In the genomic region with DNA sequence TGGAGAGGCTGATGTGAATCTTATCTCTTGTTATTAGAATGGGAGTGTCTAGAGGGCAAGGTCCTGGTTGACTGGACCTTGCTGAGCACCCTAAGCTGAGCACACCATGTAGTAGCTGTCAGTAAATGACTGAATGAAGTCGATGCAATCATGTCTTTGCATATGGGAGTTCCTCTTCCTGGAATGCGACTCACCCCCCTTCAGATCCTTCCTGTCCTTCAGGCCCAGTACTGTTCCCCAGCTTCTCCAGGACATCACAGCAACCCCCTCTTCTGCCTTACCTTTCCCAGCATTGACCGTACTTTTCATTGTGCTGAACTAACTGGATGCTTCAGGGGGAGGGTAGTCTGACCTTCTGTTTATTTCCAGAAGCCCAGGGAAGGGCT, we compare ENCODE assay signal across 11 cellular contexts. TPM values are rescaled to one million over a fixed set of nuclear protein-coding genes. Genes with fewer than 3 reads are reported as not detected.
DNase-seq lines count a peak whose midpoint lies in the region; ATAC-seq, FAIRE-seq and TF ChIP-seq lines count a peak whose summit lies in the region.
"Had no signal": no experiment of that assay in that cellular context is flagged by ENCODE, and none has a peak within 500 bp of the region (broad histone marks: within the 10 kb centered on the region; RNA-seq: fewer than 3 reads in every experiment).

No MANE protein-coding gene starts in this region.

- H3K27me3 ChIP-seq in liver (ENCODE audit: control insufficient read depth in 4 of 4, insufficient read depth in 4 of 4, low read length in 3 of 4) (no peaks in the 10 kb centered on the region), HepG2 (ENCODE audit: control insufficient read depth in 1 of 2, insufficient read depth in 2 of 2, low read length in 2 of 2) (no peaks in the 10 kb centered on the region), adrenal gland (no peaks in the 10 kb centered on the region), left lung (no peaks in the 10 kb centered on the region), mesenchymal stem cell (ENCODE audit: control insufficient read depth in 1 of 2, insufficient read depth in 1 of 2, low read length in 2 of 2) (no peaks in the 10 kb centered on the region)

- H3K9ac ChIP-seq in liver (ENCODE audit: low read depth in 1 of 2, low read length in 2 of 2) (no peak overlapping the region), HepG2 (ENCODE audit: insufficient read depth, low read depth, low read length) (no peak overlapping the region), mesenchymal stem cell (ENCODE audit: low read length) (no peak overlapping the region)

- TF ChIP-seq CTCF in liver (IDR thresholded peaks at IDR 0.05; ENCODE audit: low read depth, low read length, missing input control) (no peak), HepG2 (CRISPR knock-in tag; IDR thresholded peaks at IDR 0.05) (no peak), adrenal gland (IDR thresholded peaks at IDR 0.05) (no peak), left lung (IDR thresholded peaks at IDR 0.05) (no peak)

- peaks cover 2 to 19% (median 9%) of the 10 kb centered on the region in 4 donors for H3K4me1 ChIP-seq in liver (ENCODE audit: control insufficient read depth in 4 of 4, insufficient read depth in 4 of 4, low read length in 3 of 4)
- peaks cover 63% of the 10 kb centered on the region for H3K4me1 ChIP-seq in HepG2 (ENCODE audit: insufficient read depth, low read length)
- H3K4me1 ChIP-seq in adrenal gland (replicated peaks in 1 of 2), result peaks cover 33 to 81% of the 10 kb centered on the region in 2 donors
- H3K4me1 ChIP-seq in left lung, result peaks cover 42 to 98% of the 10 kb centered on the region in 2 donors
- H3K4me1 ChIP-seq in mesenchymal stem cell (ENCODE audit: control insufficient read depth, insufficient read depth, low read depth, low read length), result peaks cover 16% of the 10 kb centered on the region

- H3K36me3 ChIP-seq in liver (ENCODE audit: control insufficient read depth in 4 of 4, insufficient read depth in 3 of 4, low read depth in 1 of 4, low read length in 3 of 4) (peaks cover 0 to under 1% (median 0%) of the 10 kb centered on the region in 4 donors), HepG2 (replicated peaks in 1 of 2; ENCODE audit: control insufficient read depth in 1 of 2, insufficient read depth in 2 of 2, low read length in 2 of 2) (peaks cover 4 to 10% of the 10 kb centered on the region in 2 experiments; a peak in 4 of 5 replicates), adrenal gland (replicated peaks in 1 of 2) (no peaks in the 10 kb centered on the region), left lung (peaks cover 0 to 34% of the 10 kb centered on the region in 2 donors), mesenchymal stem cell (ENCODE audit: control insufficient read depth in 1 of 2, insufficient read depth in 2 of 2, low read depth in 1 of 2, low read length in 2 of 2) (peaks cover 17 to 53% of the 10 kb centered on the region in 2 experiments)

- H2BK12ac ChIP-seq in mesenchymal stem cell (ENCODE audit: low read length in 2 of 2), result no peak overlapping the region

- no peak overlapping the region for H3K4me3 ChIP-seq in liver (ENCODE audit: low read depth in 1 of 3, low read length in 3 of 3)
- no peak overlapping the region for H3K4me3 ChIP-seq in HepG2 (replicated peaks in 1 of 3; ENCODE audit: insufficient read depth in 1 of 3, low read depth in 2 of 3, low read length in 3 of 3)
- H3K4me3 ChIP-seq in adrenal gland, result no peak overlapping the region
- peak overlapping the region in 1 of 2 donors; percentile 88 for H3K4me3 ChIP-seq in left lung
- no peak overlapping the region for H3K4me3 ChIP-seq in mesenchymal stem cell (ENCODE audit: insufficient read depth in 1 of 2, low read depth in 1 of 2, low read length in 2 of 2)

- peaks cover 22% of the 10 kb centered on the region for H3K79me1 ChIP-seq in mesenchymal stem cell (replicated peaks; ENCODE audit: low read length, poor library complexity, severe bottlenecking)

- H3K4ac ChIP-seq in mesenchymal stem cell (ENCODE audit: low read depth in 1 of 2, low read length in 2 of 2), result no peak overlapping the region

- in situ Hi-C loops in HepG2 (cut with HindIII; ENCODE audit: extremely low pct_ligation_motif_present, low pct_unique_long_range_greater_than_20kb), result no loop called here

- no peak overlapping the region for H3K4me2 ChIP-seq in HepG2 (ENCODE audit: low read depth, low read length)
- no peak overlapping the region for H3K4me2 ChIP-seq in mesenchymal stem cell (ENCODE audit: low read length, poor library complexity, severe bottlenecking)

- peak overlapping the region in 1 of 2 experiments; percentile 37 for H3K18ac ChIP-seq in mesenchymal stem cell (ENCODE audit: low read depth in 1 of 2, low read length in 2 of 2)

- intact Hi-C loops in HepG2 (cut with micrococcal nuclease; ENCODE audit: unreplicated experiment) (no loop called here), adrenal gland (cut with DNase I) (no loop called here), left lung (cut with DNase I) (no loop called here)

- H2AK5ac ChIP-seq in mesenchymal stem cell (ENCODE audit: low read length, severe bottlenecking), result no peak overlapping the region

- TF ChIP-seq EP300 in HepG2 (IDR thresholded peaks at IDR 0.05; ENCODE audit: low read depth in 2 of 2, low read length in 2 of 2) (no peak), HepG2 (CRISPR knock-in tag; IDR thresholded peaks at IDR 0.05; ENCODE audit: borderline replicate concordance) (no peak)

- no TSS peak for BruUV-seq in HepG2 (replicated peaks; lab: Mats Ljungman, UMichigan)

- POLR2A ChIA-PET in HepG2 (lab: Yijun Ruan, JAX), result interaction anchor here (1.3 kb wide), 1 partner anchor 37 kb away, joined by 3 read pairs; the partner anchor contains the start of gene NUP98

- H3K14ac ChIP-seq in mesenchymal stem cell (ENCODE audit: low read length in 2 of 2), result no peak overlapping the region

- peaks cover 27% of the 10 kb centered on the region for H3K79me2 ChIP-seq in HepG2 (ENCODE audit: insufficient read depth, low read length)

- no peak for FAIRE-seq in HepG2 (lab: Jason Lieb, UNC)
- FAIRE-seq: D721Med had no signal

- no peak for TF ChIP-seq POLR2A in HepG2 (IDR thresholded peaks at IDR 0.05; ENCODE audit: insufficient read depth in 1 of 2, low read depth in 2 of 2, low read length in 2 of 2)
- TF ChIP-seq POLR2A in adrenal gland (IDR thresholded peaks at IDR 0.05), result no peak

- CTCF ChIA-PET in HepG2 (lab: Yijun Ruan, JAX; ENCODE audit: low intra/inter-chr PET ratio, low total read pairs), result no interaction called here

- H2BK15ac ChIP-seq in mesenchymal stem cell (ENCODE audit: low read depth, poor library complexity, severe bottlenecking), result no peak overlapping the region

- H3K27ac ChIP-seq in liver (ENCODE audit: low read depth in 1 of 2, low read length in 2 of 2) (peak overlapping the region; percentile 52 to 63), HepG2 (ENCODE audit: extremely low read length, insufficient read depth, low read length) (no peak overlapping the region), adrenal gland (peak overlapping the region in 3 of 5 donors; percentile 8 to 64 (median 57)), left lung (peak overlapping the region; percentile 50 to 99), mesenchymal stem cell (ENCODE audit: low read length, poor library complexity, severe bottlenecking) (no peak overlapping the region)

- ATAC-seq in HepG2 (no peak), left lung (peak; percentile 4)

- H2BK120ac ChIP-seq in mesenchymal stem cell (ENCODE audit: low read depth, low read length), result no peak overlapping the region

- H2AFZ ChIP-seq in HepG2 (ENCODE audit: low read length) (no peak overlapping the region), mesenchymal stem cell (ENCODE audit: low read depth, low read length) (no peak overlapping the region)

- H3K9me3 ChIP-seq in liver (ENCODE audit: control insufficient read depth in 4 of 4, low read length in 3 of 4) (no peaks in the 10 kb centered on the region), HepG2 (ENCODE audit: low read length) (no peaks in the 10 kb centered on the region), adrenal gland (replicated peaks in 1 of 3) (no peaks in the 10 kb centered on the region), left lung (no peaks in the 10 kb centered on the region), mesenchymal stem cell (ENCODE audit: control insufficient read depth, low read length) (no peaks in the 10 kb centered on the region)

- DNase-seq in HepG2 (ENCODE audit: low spot score), result no peak
- no peak for DNase-seq in adrenal gland
- DNase-seq in left lung, result no peak
- DNase-seq in mesenchymal stem cell, result no peak
- DNase-seq in glomerular visceral epithelial cell (ENCODE audit: extremely low spot score), result no peak
- no peak for DNase-seq in NCI-H446 treated with DMSO at 0.1 percent for 48 hours (lab: John Stamatoyannopoulos, UW)
- no peak for DNase-seq in putamen (ENCODE audit: low spot score)
- DNase-seq: glutamatergic neuron, trophoblast cell had no signal

- H3K23ac ChIP-seq in mesenchymal stem cell (ENCODE audit: low read length in 2 of 2), result no peak overlapping the region

- H4K91ac ChIP-seq in mesenchymal stem cell (ENCODE audit: low read length), result no peak overlapping the region

- no peak overlapping the region for H2BK5ac ChIP-seq in mesenchymal stem cell (ENCODE audit: low read depth, low read length, poor library complexity, severe bottlenecking)

- TF ChIP-seq RAD21 in liver (IDR thresholded peaks at IDR 0.05) (no peak), HepG2 (CRISPR knock-in tag; IDR thresholded peaks at IDR 0.05) (no peak)

- WGBS in liver, result 69% methylated on average over 3 of the region's 3 CpGs
- 65% methylated on average over 3 of the region's 3 CpGs for WGBS in HepG2 (ENCODE audit: low lambda C conversion rate)
- WGBS in adrenal gland, 4 donors, result 59 to 73% (median 63%) methylated on average over 3 of the region's 3 CpGs
- WGBS in mesenchymal stem cell, result 68% methylated on average over 2 of the region's 3 CpGs

- no peak overlapping the region for H4K8ac ChIP-seq in mesenchymal stem cell (ENCODE audit: low read length)

- H4K20me1 ChIP-seq in HepG2 (ENCODE audit: insufficient read depth, low read length), result peaks cover 5% of the 10 kb centered on the region; the same call in 1 of the 2 replicates

RNA-seq across cellular contexts. Expression of gene RHOG, which starts 5.7 kb away (rescaled TPM):
- 10 to 100 TPM in 1 of 2 donors, 1 to 10 TPM in 1; 7.4 to 13.8 TPM for total RNA-seq in liver
- polyA plus RNA-seq in liver, result 10 to 100 TPM; 21.9 to 32.9 TPM
- 7.7 TPM in 2 replicates for total RNA-seq in HepG2 (2016; rRNA removed; fragmentation: Illumina TruSeq; extraction: Trizol)
- total RNA-seq in HepG2 (2016; cell fraction: cytosol; rRNA removed; fragmentation: Illumina TruSeq; extraction: Trizol; ENCODE audit: low read depth), result 2.6 and 3.6 TPM in 2 replicates
- 5.8 and 6.8 TPM in 2 replicates for total RNA-seq in HepG2 (2016; cell fraction: insoluble cytoplasmic fraction; rRNA removed; fragmentation: Illumina TruSeq; extraction: Trizol)
- total RNA-seq in HepG2 (2016; cell fraction: membrane; rRNA removed; fragmentation: Illumina TruSeq; extraction: Trizol), result 5.8 and 7.4 TPM in 2 replicates
- 5.9 and 6.2 TPM in 2 replicates for total RNA-seq in HepG2 (2016; cell fraction: nucleus; rRNA removed; fragmentation: Illumina TruSeq; extraction: Trizol)
- 23.4 and 27.1 TPM in 2 replicates for polyA plus RNA-seq in HepG2 (2011; rRNA removed)
- polyA plus RNA-seq in HepG2 (2011; cell fraction: cytosol; rRNA removed), result 28.2 and 39.4 TPM in 2 replicates
- polyA plus RNA-seq in HepG2 (2011; cell fraction: nucleus; rRNA removed), result 16.2 and 18.8 TPM in 2 replicates
- 15.8 and 27.4 TPM in 2 replicates for polyA plus RNA-seq in HepG2 (2012)
- 9.6 and 10.7 TPM in 2 replicates for polyA plus RNA-seq in HepG2 (2016; cell fraction: cytosol; fragmentation: Illumina TruSeq; extraction: Trizol; ENCODE audit: low read depth)
- 21.0 and 25.0 TPM in 2 replicates for polyA plus RNA-seq in HepG2 (2016; cell fraction: insoluble cytoplasmic fraction; fragmentation: Illumina TruSeq; extraction: Trizol; ENCODE audit: low read depth)
- 18.5 and 19.3 TPM in 2 replicates for polyA plus RNA-seq in HepG2 (2016; cell fraction: membrane; fragmentation: Illumina TruSeq; extraction: Trizol; ENCODE audit: low read depth)
- 22.3 and 26.4 TPM in 2 replicates for polyA plus RNA-seq in HepG2 (2016; cell fraction: nucleus; fragmentation: Illumina TruSeq; extraction: Trizol; ENCODE audit: insufficient read depth, low read depth)
- polyA minus RNA-seq in HepG2 (2011; rRNA and poly(A)+ RNA removed; ENCODE audit: low replicate concordance), result 83.5 and 114 TPM in 2 replicates
- polyA minus RNA-seq in HepG2 (2011; cell fraction: cytosol; rRNA and poly(A)+ RNA removed), result 21.8 and 27.6 TPM in 2 replicates
- 11.5 and 17.4 TPM in 2 replicates for polyA minus RNA-seq in HepG2 (2011; cell fraction: nucleus; rRNA and poly(A)+ RNA removed)
- 10 to 100 TPM; 31.3 to 91.2 (median 54.5) TPM for total RNA-seq in adrenal gland
- polyA plus RNA-seq in adrenal gland, result 10 to 100 TPM; 28.7 to 49.4 (median 38.4) TPM
- total RNA-seq in left lung, result 100 to 1,000 TPM in 1 of 2 donors, 10 to 100 TPM in 1; 57.1 to 109 TPM
- polyA plus RNA-seq in mesenchymal stem cell (2013, experiment 1 of 2), result 77.1 TPM
- polyA plus RNA-seq in mesenchymal stem cell (2013, experiment 2 of 2), result 76.9 TPM

RNA-seq across cellular contexts. Expression of gene STIM1, which starts 20.4 kb away (rescaled TPM):
- total RNA-seq in liver (10 to 100 TPM; 21.6 to 42.9 TPM), HepG2 (2016; rRNA removed; fragmentation: Illumina TruSeq; extraction: Trizol) (16.3 and 19.2 TPM in 2 replicates), adrenal gland (10 to 100 TPM; 22.2 to 44.1 (median 36.4) TPM), left lung (10 to 100 TPM; 50.9 to 52.9 TPM)
- polyA plus RNA-seq in liver (10 to 100 TPM; 19.7 to 28.5 TPM), HepG2 (2011; rRNA removed) (28.5 and 33.3 TPM in 2 replicates), adrenal gland (10 to 100 TPM; 13.4 to 23.0 (median 17.2) TPM)
- total RNA-seq in HepG2 (2016; cell fraction: cytosol; rRNA removed; fragmentation: Illumina TruSeq; extraction: Trizol; ENCODE audit: low read depth), result 4.1 and 5.8 TPM in 2 replicates
- total RNA-seq in HepG2 (2016; cell fraction: insoluble cytoplasmic fraction; rRNA removed; fragmentation: Illumina TruSeq; extraction: Trizol), result 10.3 and 20.0 TPM in 2 replicates
- total RNA-seq in HepG2 (2016; cell fraction: membrane; rRNA removed; fragmentation: Illumina TruSeq; extraction: Trizol), result 9.1 and 11.2 TPM in 2 replicates
- total RNA-seq in HepG2 (2016; cell fraction: nucleus; rRNA removed; fragmentation: Illumina TruSeq; extraction: Trizol), result 32.4 and 32.5 TPM in 2 replicates
- polyA plus RNA-seq in HepG2 (2011; cell fraction: cytosol; rRNA removed), result 25.0 and 31.9 TPM in 2 replicates
- 53.3 and 57.1 TPM in 2 replicates for polyA plus RNA-seq in HepG2 (2011; cell fraction: nucleus; rRNA removed)
- 41.4 and 42.4 TPM in 2 replicates for polyA plus RNA-seq in HepG2 (2012)
- 2.6 TPM in 2 replicates for polyA plus RNA-seq in HepG2 (2016; cell fraction: cytosol; fragmentation: Illumina TruSeq; extraction: Trizol; ENCODE audit: low read depth)
- 10.3 and 12.6 TPM in 2 replicates for polyA plus RNA-seq in HepG2 (2016; cell fraction: insoluble cytoplasmic fraction; fragmentation: Illumina TruSeq; extraction: Trizol; ENCODE audit: low read depth)
- polyA plus RNA-seq in HepG2 (2016; cell fraction: membrane; fragmentation: Illumina TruSeq; extraction: Trizol; ENCODE audit: low read depth), result 7.0 and 7.4 TPM in 2 replicates
- 37.7 and 37.8 TPM in 2 replicates for polyA plus RNA-seq in HepG2 (2016; cell fraction: nucleus; fragmentation: Illumina TruSeq; extraction: Trizol; ENCODE audit: insufficient read depth, low read depth)
- polyA minus RNA-seq in HepG2 (2011; rRNA and poly(A)+ RNA removed; ENCODE audit: low replicate concordance), result 46.4 and 107 TPM in 2 replicates
- polyA minus RNA-seq in HepG2 (2011; cell fraction: cytosol; rRNA and poly(A)+ RNA removed), result 35.8 and 57.5 TPM in 2 replicates
- 43.4 and 64.5 TPM in 2 replicates for polyA minus RNA-seq in HepG2 (2011; cell fraction: nucleus; rRNA and poly(A)+ RNA removed)
- 37.2 TPM for polyA plus RNA-seq in mesenchymal stem cell (2013, experiment 1 of 2)
- polyA plus RNA-seq in mesenchymal stem cell (2013, experiment 2 of 2), result 35.2 TPM

RNA-seq across cellular contexts. Expression of gene PGAP2, which starts 26.7 kb away (rescaled TPM):
- total RNA-seq in liver (10 to 100 TPM; 11.6 to 12.3 TPM), HepG2 (2016; rRNA removed; fragmentation: Illumina TruSeq; extraction: Trizol) (16.8 and 21.5 TPM in 2 replicates), adrenal gland (10 to 100 TPM in 7 of 8 donors, 1 to 10 TPM in 1; 4.6 to 32.5 (median 19.9) TPM), left lung (10 to 100 TPM; 19.5 to 26.5 TPM)
- polyA plus RNA-seq in liver (10 to 100 TPM in 1 of 2 donors, 1 to 10 TPM in 1; 10.0 to 14.8 TPM), HepG2 (2011; rRNA removed) (46.8 and 47.8 TPM in 2 replicates), adrenal gland (10 to 100 TPM; 17.2 to 44.0 (median 21.9) TPM)
- 20.3 and 25.5 TPM in 2 replicates for total RNA-seq in HepG2 (2016; cell fraction: cytosol; rRNA removed; fragmentation: Illumina TruSeq; extraction: Trizol; ENCODE audit: low read depth)
- 17.1 and 19.6 TPM in 2 replicates for total RNA-seq in HepG2 (2016; cell fraction: insoluble cytoplasmic fraction; rRNA removed; fragmentation: Illumina TruSeq; extraction: Trizol)
- 36.5 and 42.1 TPM in 2 replicates for total RNA-seq in HepG2 (2016; cell fraction: membrane; rRNA removed; fragmentation: Illumina TruSeq; extraction: Trizol)
- 16.9 and 22.3 TPM in 2 replicates for total RNA-seq in HepG2 (2016; cell fraction: nucleus; rRNA removed; fragmentation: Illumina TruSeq; extraction: Trizol)
- 34.6 and 41.7 TPM in 2 replicates for polyA plus RNA-seq in HepG2 (2011; cell fraction: cytosol; rRNA removed)
- polyA plus RNA-seq in HepG2 (2011; cell fraction: nucleus; rRNA removed), result 70.5 and 72.6 TPM in 2 replicates
- 17.5 and 20.8 TPM in 2 replicates for polyA plus RNA-seq in HepG2 (2012)
- polyA plus RNA-seq in HepG2 (2016; cell fraction: cytosol; fragmentation: Illumina TruSeq; extraction: Trizol; ENCODE audit: low read depth), result 42.7 and 51.8 TPM in 2 replicates
- polyA plus RNA-seq in HepG2 (2016; cell fraction: insoluble cytoplasmic fraction; fragmentation: Illumina TruSeq; extraction: Trizol; ENCODE audit: low read depth), result 29.8 and 30.5 TPM in 2 replicates
- 58.5 and 61.9 TPM in 2 replicates for polyA plus RNA-seq in HepG2 (2016; cell fraction: membrane; fragmentation: Illumina TruSeq; extraction: Trizol; ENCODE audit: low read depth)
- polyA plus RNA-seq in HepG2 (2016; cell fraction: nucleus; fragmentation: Illumina TruSeq; extraction: Trizol; ENCODE audit: insufficient read depth, low read depth), result 62.7 and 64.3 TPM in 2 replicates
- 72.3 and 77.1 TPM in 2 replicates for polyA minus RNA-seq in HepG2 (2011; rRNA and poly(A)+ RNA removed; ENCODE audit: low replicate concordance)
- polyA minus RNA-seq in HepG2 (2011; cell fraction: cytosol; rRNA and poly(A)+ RNA removed), result 15.6 and 19.4 TPM in 2 replicates
- 9.1 and 11.2 TPM in 2 replicates for polyA minus RNA-seq in HepG2 (2011; cell fraction: nucleus; rRNA and poly(A)+ RNA removed)
- 16.4 TPM for polyA plus RNA-seq in mesenchymal stem cell (2013, experiment 1 of 2)
- 15.1 TPM for polyA plus RNA-seq in mesenchymal stem cell (2013, experiment 2 of 2)

RNA-seq across cellular contexts. Expression of gene NUP98, which starts 37.7 kb away (rescaled TPM):
- 10 to 100 TPM; 68.9 to 75.0 TPM for total RNA-seq in liver
- polyA plus RNA-seq in liver, result 10 to 100 TPM; 10.9 to 18.8 TPM
- total RNA-seq in HepG2 (2016; rRNA removed; fragmentation: Illumina TruSeq; extraction: Trizol), result 85.3 and 126 TPM in 2 replicates
- 43.1 and 51.6 TPM in 2 replicates for total RNA-seq in HepG2 (2016; cell fraction: cytosol; rRNA removed; fragmentation: Illumina TruSeq; extraction: Trizol; ENCODE audit: low read depth)
- 89.3 and 123 TPM in 2 replicates for total RNA-seq in HepG2 (2016; cell fraction: insoluble cytoplasmic fraction; rRNA removed; fragmentation: Illumina TruSeq; extraction: Trizol)
- 26.3 and 32.0 TPM in 2 replicates for total RNA-seq in HepG2 (2016; cell fraction: membrane; rRNA removed; fragmentation: Illumina TruSeq; extraction: Trizol)
- total RNA-seq in HepG2 (2016; cell fraction: nucleus; rRNA removed; fragmentation: Illumina TruSeq; extraction: Trizol), result 76.7 and 93.4 TPM in 2 replicates
- 73.6 and 76.6 TPM in 2 replicates for polyA plus RNA-seq in HepG2 (2011; rRNA removed)
- polyA plus RNA-seq in HepG2 (2011; cell fraction: cytosol; rRNA removed), result 69.6 and 79.5 TPM in 2 replicates
- 104 and 106 TPM in 2 replicates for polyA plus RNA-seq in HepG2 (2011; cell fraction: nucleus; rRNA removed)
- polyA plus RNA-seq in HepG2 (2012), result 30.9 and 40.3 TPM in 2 replicates
- polyA plus RNA-seq in HepG2 (2016; cell fraction: cytosol; fragmentation: Illumina TruSeq; extraction: Trizol; ENCODE audit: low read depth), result 3.7 and 4.0 TPM in 2 replicates
- polyA plus RNA-seq in HepG2 (2016; cell fraction: insoluble cytoplasmic fraction; fragmentation: Illumina TruSeq; extraction: Trizol; ENCODE audit: low read depth), result 75.4 and 87.3 TPM in 2 replicates
- 7.2 and 10.0 TPM in 2 replicates for polyA plus RNA-seq in HepG2 (2016; cell fraction: membrane; fragmentation: Illumina TruSeq; extraction: Trizol; ENCODE audit: low read depth)
- 69.6 and 70.2 TPM in 2 replicates for polyA plus RNA-seq in HepG2 (2016; cell fraction: nucleus; fragmentation: Illumina TruSeq; extraction: Trizol; ENCODE audit: insufficient read depth, low read depth)
- 297 and 701 TPM in 2 replicates for polyA minus RNA-seq in HepG2 (2011; rRNA and poly(A)+ RNA removed; ENCODE audit: low replicate concordance)
- 83.2 and 92.9 TPM in 2 replicates for polyA minus RNA-seq in HepG2 (2011; cell fraction: cytosol; rRNA and poly(A)+ RNA removed)
- 87.9 and 109 TPM in 2 replicates for polyA minus RNA-seq in HepG2 (2011; cell fraction: nucleus; rRNA and poly(A)+ RNA removed)
- 100 to 1,000 TPM in 2 of 8 donors, 10 to 100 TPM in 6; 49.7 to 226 (median 56.9) TPM for total RNA-seq in adrenal gland
- 10 to 100 TPM; 14.6 to 58.9 (median 28.5) TPM for polyA plus RNA-seq in adrenal gland
- total RNA-seq in left lung, result 10 to 100 TPM; 59.9 to 66.8 TPM
- polyA plus RNA-seq in mesenchymal stem cell (2013, experiment 1 of 2), result 39.3 TPM
- polyA plus RNA-seq in mesenchymal stem cell (2013, experiment 2 of 2), result 37.2 TPM

Comparison
In these comparisons a context has a peak if more than half of its experiments do, and no peak if none do; other contexts are left out.
1. H3K27ac ChIP-seq: peak in liver (2 of 2), adrenal gland (3 of 5) and left lung (2 of 2); none in HepG2 (single experiment) and mesenchymal stem cell (single experiment).